1 cellular context compared by ENCODE assay signal in the genomic region with DNA sequence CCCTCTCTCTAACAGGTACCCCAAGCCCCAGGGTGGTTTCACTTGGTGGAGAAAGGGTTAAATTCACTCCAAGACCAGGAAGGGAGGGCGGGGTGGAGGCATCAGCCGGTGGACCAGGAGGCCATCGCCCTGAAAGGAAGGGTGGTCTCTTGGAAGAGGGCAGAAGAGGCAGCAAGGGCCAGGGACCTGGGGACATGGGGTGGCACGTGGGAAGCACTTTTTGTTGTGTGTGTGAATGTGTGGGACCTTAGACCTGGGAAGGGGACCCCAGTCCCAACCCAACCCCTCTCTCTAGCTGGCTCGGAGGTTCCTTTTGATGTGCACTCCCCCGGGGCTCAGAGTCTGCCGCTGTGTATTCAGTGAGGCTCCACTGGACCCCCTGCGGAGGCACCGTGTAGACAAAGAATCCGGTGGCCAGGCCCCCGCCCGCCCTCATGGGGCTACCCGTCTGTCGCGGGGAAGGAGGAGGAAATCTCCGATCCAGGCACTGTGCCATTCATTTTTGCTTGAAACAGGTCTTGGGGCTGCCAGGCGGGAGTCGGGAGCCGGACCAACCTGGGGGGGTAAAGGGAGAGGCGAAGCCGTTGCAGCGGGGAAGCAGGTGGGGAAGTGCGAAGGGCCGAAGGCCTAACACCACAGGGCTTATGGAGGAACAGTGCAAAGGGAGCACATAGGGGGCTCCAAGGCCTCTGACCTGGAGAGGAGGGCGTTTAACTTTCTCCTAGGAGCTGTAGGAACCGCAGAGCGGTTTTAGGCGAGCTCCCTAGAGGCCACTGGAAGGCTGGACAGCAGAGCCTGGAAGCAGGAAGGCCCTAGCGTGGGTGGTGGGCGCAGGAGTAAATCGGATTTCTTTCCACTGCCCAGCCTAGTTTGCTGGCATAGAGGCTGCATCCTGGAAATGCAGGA.
A peak's percentile ranks its signal among the peaks of the same experiment; 100 is the strongest.
TF ChIP-seq lines count a peak whose summit lies in the region.

No MANE protein-coding gene starts in this region.

TF ChIP-seq in WTC11, 78 proteins besides CTCF, POLR2A, EP300 and RAD21:
- TF ChIP-seq USF2 (CRISPR knock-in tag; IDR thresholded peaks at IDR 0.05), result peak; percentile 1; the same call in 1 of the 2 replicates
- TF ChIP-seq ZNF423 (CRISPR knock-in tag; IDR thresholded peaks at IDR 0.05), result peak; percentile 81
- no peak for TF ChIP-seq MXD4 (CRISPR knock-in tag; IDR thresholded peaks at IDR 0.05; ENCODE audit: borderline replicate concordance)
- TF ChIP-seq ZMAT4 (CRISPR knock-in tag; IDR thresholded peaks at IDR 0.05), result no peak
- TF ChIP-seq ETV6 (CRISPR knock-in tag; IDR thresholded peaks at IDR 0.05), result peak; percentile 51; the same call in 1 of the 2 replicates
